10 cellular contexts compared by ENCODE assay signal in the genomic region with DNA sequence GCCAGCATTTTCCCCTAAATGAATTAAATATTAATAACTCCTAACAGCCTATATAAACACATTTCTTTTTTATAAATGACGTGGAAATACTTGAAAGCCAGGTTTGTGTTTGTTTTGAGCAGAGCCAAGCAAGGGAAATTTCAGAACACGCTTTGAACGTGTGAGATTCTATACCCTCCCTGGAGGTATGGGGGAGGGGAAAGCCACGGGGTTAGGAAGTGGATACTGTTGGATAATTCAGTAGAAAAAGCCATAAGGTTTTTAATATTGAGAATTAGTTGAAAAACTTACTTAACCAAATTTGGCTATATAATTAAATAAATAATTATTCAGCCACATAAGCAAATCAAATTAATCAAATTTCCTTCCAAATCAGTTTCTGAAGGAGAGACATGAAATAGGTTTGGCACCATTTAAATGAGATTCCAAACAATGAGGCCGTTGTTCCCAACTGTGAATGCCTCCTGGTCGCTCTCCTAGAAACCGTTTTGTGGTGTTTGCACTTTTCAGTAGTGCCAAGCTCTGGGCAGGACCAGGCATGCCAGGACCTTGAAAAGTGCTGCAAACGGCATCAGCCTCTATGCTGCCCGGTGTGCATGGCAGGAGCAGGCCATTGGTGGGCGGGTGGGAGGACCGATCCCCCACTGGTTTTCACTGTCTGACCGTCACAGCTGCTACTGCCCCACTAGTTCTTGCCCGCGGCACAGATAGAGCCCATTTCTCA.
DNase-seq lines count a peak whose midpoint lies in the region; ATAC-seq, FAIRE-seq and TF ChIP-seq lines count a peak whose summit lies in the region.
"Had no signal": no experiment of that assay in that cellular context is flagged by ENCODE, and none has a peak within 500 bp of the region (broad histone marks: within the 10 kb centered on the region; RNA-seq: fewer than 3 reads in every experiment).

No MANE protein-coding gene starts in this region.

- H3K23me2 ChIP-seq in H1 (ENCODE audit: low read depth, low read length) = no peaks in the 10 kb centered on the region; the same call in 1 of the 2 replicates

- H4K8ac ChIP-seq in H1 (ENCODE audit: extremely low read depth, insufficient read depth, low read length) = no peak overlapping the region; the same call in 1 of the 2 replicates
- H4K8ac ChIP-seq in trophoblast cell (ENCODE audit: low read depth, low read length) = no peak overlapping the region

- H4K91ac ChIP-seq in H1 (replicated peaks; ENCODE audit: insufficient read length, low read length) (no peak overlapping the region), trophoblast cell (ENCODE audit: low read depth, low read length) (no peak overlapping the region)

- H3K27me3 Mint-ChIP-seq in chondrocyte (ENCODE audit: low read depth) = peaks cover 2% of the 10 kb centered on the region

- no peak overlapping the region for H3K27ac ChIP-seq in H1 (ENCODE audit: low read depth, low read length)
- H3K27ac ChIP-seq in trophoblast cell (ENCODE audit: low read depth, low read length) = no peak overlapping the region
- no peak overlapping the region for H3K27ac ChIP-seq in right cardiac atrium (ENCODE audit: low read length)
- H3K27ac ChIP-seq: uterus had no signal

- H3K27ac Mint-ChIP-seq in chondrocyte (ENCODE audit: unreplicated experiment) = no peak overlapping the region

- DNase-seq in HPDE6-E6E7 (ENCODE audit: extremely low spot score) = peak; percentile 42
- DNase-seq in NCI-H510A treated with DMSO at 0.1 percent for 48 hours (lab: John Stamatoyannopoulos, UW) = peak; percentile 92
- peak in 1 of 2 experiments; percentile 53 for DNase-seq in H1 (ENCODE audit: low read depth in 1 of 2, low spot score in 2 of 2)
- no peak for DNase-seq in trophoblast cell
- no peak for DNase-seq in right cardiac atrium
- no peak for DNase-seq in chondrocyte (ENCODE audit: low spot score)
- DNase-seq: stimulated activated CD4-positive, alpha-beta T cell treated with anti-CD3 and anti-CD28 coated beads, Interleukin-4, amount 100 ng/mL, for 1 hour; uterus had no signal

- CTCF ChIA-PET in H1 (lab: Charles Lee; ENCODE audit: partially characterized antibody) = no interaction called here

- H3K23ac ChIP-seq in H1 (ENCODE audit: insufficient read length) (no peak overlapping the region), trophoblast cell (ENCODE audit: low read length) (no peak overlapping the region)

- H2BK12ac ChIP-seq in H1 (ENCODE audit: low read depth, low read length) (no peak overlapping the region), trophoblast cell (ENCODE audit: low read length) (no peak overlapping the region)

- no peak overlapping the region for H4K5ac ChIP-seq in H1 (ENCODE audit: insufficient read length, low read depth, low read length)

- ATAC-seq in HG03565 (IDR thresholded peaks at IDR 0.05; ENCODE audit: unreplicated experiment) = no peak
- ATAC-seq in HG03432 (IDR thresholded peaks at IDR 0.05; ENCODE audit: unreplicated experiment) = no peak
- ATAC-seq in right cardiac atrium = no peak

- H3K14ac ChIP-seq in H1 (ENCODE audit: insufficient read length) = no peak overlapping the region
- no peak overlapping the region for H3K14ac ChIP-seq in trophoblast cell (ENCODE audit: low read length)

- H3K9me3 ChIP-seq in H1 (ENCODE audit: insufficient read depth in 2 of 2, low read depth in 1 of 2, low read length in 1 of 2) = no peaks in the 10 kb centered on the region
- H3K9me3 ChIP-seq in trophoblast cell (ENCODE audit: insufficient read depth, low read depth, low read length) = no peaks in the 10 kb centered on the region
- H3K9me3 ChIP-seq in right cardiac atrium (ENCODE audit: control insufficient read depth, low read length) = no peaks in the 10 kb centered on the region
- H3K9me3 ChIP-seq: uterus had no signal

- 0 out of 2 replicates have a peak overlapping the region, but pooled peaks have one; percentile 18 for H2BK5ac ChIP-seq in H1 (ENCODE audit: low read depth, low read length)
- H2BK5ac ChIP-seq in trophoblast cell (ENCODE audit: low read depth, low read length, poor library complexity) = no peak overlapping the region

- no peak overlapping the region for H2BK15ac ChIP-seq in H1 (ENCODE audit: low read length)

- H3K4me3 ChIP-seq in H1 (ENCODE audit: extremely low read depth in 1 of 4, insufficient read depth in 2 of 4, low read depth in 3 of 4, low read length in 4 of 4) = peak overlapping the region in 3 of 4 experiments; percentile 17 to 46 (median 24); a peak in 4 of 8 replicates
- H3K4me3 ChIP-seq in trophoblast cell (ENCODE audit: low read depth, low read length) = no peak overlapping the region
- H3K4me3 ChIP-seq in right cardiac atrium (ENCODE audit: low read length) = no peak overlapping the region
- H3K4me3 ChIP-seq: uterus had no signal

- TF ChIP-seq RAD21 in H1 (IDR thresholded peaks at IDR 0.05 in 1 of 2, conservative IDR thresholded peaks at IDR 0.05 in 1 of 2; ENCODE audit: low read depth in 2 of 2, low read length in 2 of 2) = no peak

- TF ChIP-seq EP300 in H1 (IDR thresholded peaks at IDR 0.05; ENCODE audit: borderline replicate concordance in 1 of 2, low read depth in 2 of 2, low read length in 2 of 2) = no peak

- H3K4me1 ChIP-seq in H1 (replicated peaks in 1 of 4; ENCODE audit: control insufficient read depth in 3 of 4, insufficient read depth in 4 of 4, low read length in 3 of 4) (peaks cover 0 to 5% (median 0%) of the 10 kb centered on the region in 4 experiments; a peak in 3 of 7 replicates), trophoblast cell (ENCODE audit: control insufficient read depth in 1 of 2, insufficient read depth in 2 of 2, low read length in 2 of 2) (no peaks in the 10 kb centered on the region), right cardiac atrium (ENCODE audit: control insufficient read depth, insufficient read depth, low read length) (no peaks in the 10 kb centered on the region)
- H3K4me1 ChIP-seq: uterus had no signal

- no peak overlapping the region for H2BK120ac ChIP-seq in H1 (replicated peaks; ENCODE audit: low read depth, low read length)
- H2BK120ac ChIP-seq in trophoblast cell (ENCODE audit: insufficient read depth, low read length, poor library complexity) = no peak overlapping the region

- no peak for FAIRE-seq in H1 (lab: Jason Lieb, UNC)

- peaks cover 3% of the 10 kb centered on the region for H3K9me3 Mint-ChIP-seq in chondrocyte (ENCODE audit: low read depth)

- H3K79me1 ChIP-seq in H1 (ENCODE audit: low read depth, low read length) = no peaks in the 10 kb centered on the region
- no peaks in the 10 kb centered on the region for H3K79me1 ChIP-seq in trophoblast cell (ENCODE audit: low read length)

- H3K9ac ChIP-seq in H1 (replicated peaks in 1 of 4; ENCODE audit: extremely low read depth in 1 of 4, low read depth in 3 of 4, low read length in 3 of 4) (no peak overlapping the region), trophoblast cell (ENCODE audit: low read length) (no peak overlapping the region)

- intact Hi-C loops in right cardiac atrium (cut with DNase I) = no loop called here

- H2AK5ac ChIP-seq in H1 (ENCODE audit: low read depth, low read length) (no peak overlapping the region), trophoblast cell (ENCODE audit: low read length) (no peak overlapping the region)

- no peak for TF ChIP-seq POLR2A in H1 (IDR thresholded peaks at IDR 0.05; ENCODE audit: control extremely low read depth in 1 of 2, low read depth in 2 of 2, low read length in 2 of 2)

- no peak overlapping the region for H3K4me3 Mint-ChIP-seq in chondrocyte (ENCODE audit: unreplicated experiment)

- no peaks in the 10 kb centered on the region for H3K36me3 Mint-ChIP-seq in chondrocyte (ENCODE audit: low read depth)

- H3K79me2 ChIP-seq in H1 (ENCODE audit: control insufficient read depth in 1 of 2, insufficient read depth in 2 of 2, low read length in 2 of 2) (no peaks in the 10 kb centered on the region), trophoblast cell (ENCODE audit: control insufficient read depth, insufficient read depth, low read length, poor library complexity) (no peaks in the 10 kb centered on the region)

- no peak overlapping the region for H2BK20ac ChIP-seq in H1 (ENCODE audit: low read length)

- H2AFZ ChIP-seq in H1 (ENCODE audit: low read length) = no peak overlapping the region
- H2AFZ ChIP-seq in trophoblast cell (ENCODE audit: insufficient read depth, low read length, poor library complexity) = no peak overlapping the region

- 39% methylated on average over 14 of the region's 14 CpGs; no CpG with 5 or more reads in 1 of the 2 experiments for WGBS in H1 (ENCODE audit: extremely low coverage in 1 of 2, insufficient coverage in 1 of 2, insufficient read length in 1 of 2, insufficient replicate concordance in 2 of 2, low coverage in 1 of 2, low lambda C conversion rate in 2 of 2, missing lambda C conversion rate in 1 of 2), 2 experiments
- WGBS in trophoblast cell (ENCODE audit: extremely low coverage, insufficient coverage, insufficient read length) = no CpG with 5 or more reads among the region's 14 CpGs
- 49% methylated on average over 14 of the region's 14 CpGs for whole genome bisulfite sequencing in right cardiac atrium

- TF ChIP-seq CTCF in H1 (IDR thresholded peaks at IDR 0.05; ENCODE audit: control extremely low read depth in 1 of 3, insufficient read depth in 1 of 3, low read depth in 1 of 3, low read length in 3 of 3) = no peak
- no peak for TF ChIP-seq CTCF in chondrocyte (IDR thresholded peaks at IDR 0.05)

- no peak overlapping the region for H3K56ac ChIP-seq in H1 (replicated peaks; ENCODE audit: insufficient read length, low read depth, low read length)

- H3K4me2 ChIP-seq in H1 (ENCODE audit: insufficient read depth in 1 of 2, low read depth in 2 of 2, low read length in 2 of 2) (peak overlapping the region; percentile 58 to 66), trophoblast cell (ENCODE audit: low read length) (peak overlapping the region; percentile 2)

- H4K12ac ChIP-seq in trophoblast cell (ENCODE audit: low read depth, low read length) = no peak overlapping the region

- H3K4ac ChIP-seq in H1 (replicated peaks; ENCODE audit: insufficient read length, low read depth, low read length) (no peak overlapping the region), trophoblast cell (ENCODE audit: low read depth, low read length) (no peak overlapping the region)

- H4K20me1 ChIP-seq in H1 (replicated peaks in 1 of 2; ENCODE audit: control insufficient read depth in 1 of 2, insufficient read depth in 2 of 2, low read length in 2 of 2) = no peaks in the 10 kb centered on the region

- POLR2A ChIA-PET in H1 (lab: Charles Lee; ENCODE audit: partially characterized antibody) = interaction anchor here (0.6 kb wide), 1 partner anchor 189 kb away, joined by 3 read pairs; no protein-coding TSS in a partner anchor

- no peaks in the 10 kb centered on the region; a peak in 2 of 8 replicates for H3K36me3 ChIP-seq in H1 (ENCODE audit: control insufficient read depth in 2 of 4, insufficient read depth in 4 of 4, low read length in 3 of 4)
- peaks cover 2% of the 10 kb centered on the region in 2 experiments for H3K36me3 ChIP-seq in trophoblast cell (ENCODE audit: control insufficient read depth in 1 of 2, insufficient read depth in 2 of 2, low read length in 2 of 2)
- H3K36me3 ChIP-seq: uterus had no signal

- H3K18ac ChIP-seq in H1 (ENCODE audit: extremely low read depth, low read length) = no peak overlapping the region
- no peak overlapping the region for H3K18ac ChIP-seq in trophoblast cell (ENCODE audit: low read length)

- H3K27me3 ChIP-seq in H1 (replicated peaks in 1 of 4; ENCODE audit: control insufficient read depth in 3 of 4, extremely low read depth in 1 of 4, insufficient read depth in 3 of 4, low read length in 3 of 4) = no peaks in the 10 kb centered on the region
- no peaks in the 10 kb centered on the region for H3K27me3 ChIP-seq in trophoblast cell (ENCODE audit: insufficient read depth, low read length)
- H3K27me3 ChIP-seq in right cardiac atrium (ENCODE audit: control insufficient read depth, insufficient read depth) = no peaks in the 10 kb centered on the region
- H3K27me3 ChIP-seq: uterus had no signal

- peaks cover 3% of the 10 kb centered on the region for H3K4me1 Mint-ChIP-seq in chondrocyte (ENCODE audit: low read depth)

Comparison
In these comparisons a context has a peak if more than half of its experiments do, and no peak if none do; other contexts are left out.
1. DNase-seq: peak in HPDE6-E6E7 (single experiment) and NCI-H510A treated with DMSO at 0.1 percent for 48 hours (single experiment); none in trophoblast cell (0 of 2), right cardiac atrium (0 of 3) and chondrocyte (single experiment).
2. H3K4me3 ChIP-seq: peak in H1 (3 of 4); none in trophoblast cell (single experiment) and right cardiac atrium (single experiment).